In genomic region chr1:80656011-80656627, GRCh38 we compare ENCODE assay signal across 10 cellular contexts.
DNase-seq lines count a peak whose midpoint lies in the region; ATAC-seq, FAIRE-seq and TF ChIP-seq lines count a peak whose summit lies in the region.
"Had no signal": no experiment of that assay in that cellular context is flagged by ENCODE, and none has a peak within 500 bp of the region (broad histone marks: within the 10 kb centered on the region; RNA-seq: fewer than 3 reads in every experiment).

No MANE protein-coding gene starts in this region.

- no peak for TF ChIP-seq POLR2A in GM12892 (IDR thresholded peaks at IDR 0.05; ENCODE audit: low read depth, low read length)

- FAIRE-seq in GM18507 (lab: Jason Lieb, UNC) (no peak), GM12892 (lab: Jason Lieb, UNC) (no peak)
- FAIRE-seq: K562 had no signal

- H3K4me3 Mint-ChIP-seq in activated T-helper 17 cell treated with anti-CD3 and anti-CD28 coated beads, Interleukin-2, amount 50 U/mL, for 72 hours: no peak overlapping the region
- H3K4me3 Mint-ChIP-seq: stimulated activated naive B cell treated with anti-CD40 and anti-IgM and Interleukin-4, amounts not matched to agents 10 μg/mL and 1 μg/mL and 100 μg/mL, for 72 hours had no signal

- ATAC-seq in activated T-helper 17 cell treated with anti-CD3 and anti-CD28 coated beads, Interleukin-2, amount 50 U/mL, for 72 hours (replicated peaks): no peak
- ATAC-seq: K562 had no signal

- H3K27me3 Mint-ChIP-seq in activated T-helper 17 cell treated with anti-CD3 and anti-CD28 coated beads, Interleukin-2, amount 50 U/mL, for 72 hours: no peaks in the 10 kb centered on the region
- H3K27me3 Mint-ChIP-seq: stimulated activated naive B cell treated with anti-CD40 and anti-IgM and Interleukin-4, amounts not matched to agents 10 μg/mL and 1 μg/mL and 100 μg/mL, for 72 hours had no signal

- TF ChIP-seq CTCF in HFF-Myc (IDR thresholded peaks at IDR 0.05; ENCODE audit: low read depth, low read length, missing control alignments): peak; percentile 33

- DNase-seq in GM18507 (ENCODE audit: extremely low spot score, insufficient read length, low read depth) (peak; percentile 2), HFF-Myc (ENCODE audit: extremely low read depth, low read depth) (no peak), NCI-H510A (lab: John Stamatoyannopoulos, UW) (peak; percentile 9), glomerular visceral epithelial cell (ENCODE audit: extremely low spot score) (peak; percentile 49), NCI-H2196 (lab: John Stamatoyannopoulos, UW; ENCODE audit: unreplicated experiment) (no peak), GM12892 (ENCODE audit: insufficient read length) (no peak)
- no peak for DNase-seq in effector CD4-positive, alpha-beta T cell
- DNase-seq: stimulated activated naive B cell treated with anti-CD40 and anti-IgM and Interleukin-4, amounts not matched to agents 10 μg/mL and 1 μg/mL and 100 μg/mL, for 72 hours had no signal

- H3K4me1 Mint-ChIP-seq in activated T-helper 17 cell treated with anti-CD3 and anti-CD28 coated beads, Interleukin-2, amount 50 U/mL, for 72 hours: no peaks in the 10 kb centered on the region

- no peaks in the 10 kb centered on the region for H3K36me3 Mint-ChIP-seq in activated T-helper 17 cell treated with anti-CD3 and anti-CD28 coated beads, Interleukin-2, amount 50 U/mL, for 72 hours (ENCODE audit: low read depth)

- no peak overlapping the region for H3K4me3 ChIP-seq in HFF-Myc (replicated peaks; ENCODE audit: low read depth, low read length)
- H3K4me3 ChIP-seq: K562 had no signal

- no peak overlapping the region for H3K27ac Mint-ChIP-seq in activated T-helper 17 cell treated with anti-CD3 and anti-CD28 coated beads, Interleukin-2, amount 50 U/mL, for 72 hours
- H3K27ac Mint-ChIP-seq: stimulated activated naive B cell treated with anti-CD40 and anti-IgM and Interleukin-4, amounts not matched to agents 10 μg/mL and 1 μg/mL and 100 μg/mL, for 72 hours had no signal

- peaks cover 9% of the 10 kb centered on the region for H3K9me3 Mint-ChIP-seq in activated T-helper 17 cell treated with anti-CD3 and anti-CD28 coated beads, Interleukin-2, amount 50 U/mL, for 72 hours

Comparison
In these comparisons a context has a peak if more than half of its experiments do, and no peak if none do; other contexts are left out.
1. DNase-seq: peak in GM18507 (single experiment), NCI-H510A (single experiment) and glomerular visceral epithelial cell (single experiment); none in HFF-Myc (single experiment), NCI-H2196 (single experiment), effector CD4-positive, alpha-beta T cell (single experiment) and GM12892 (single experiment).